ENCODE assay signal across 9 cellular contexts in genomic region chr5:140632366-140633080, GRCh38. TPM values are rescaled to one million over a fixed set of nuclear protein-coding genes. Genes with fewer than 3 reads are reported as not detected.
DNase-seq lines count a peak whose midpoint lies in the region; ATAC-seq and TF ChIP-seq lines count a peak whose summit lies in the region.
"Had no signal": no experiment of that assay in that cellular context is flagged by ENCODE, and none has a peak within 500 bp of the region (broad histone marks: within the 10 kb centered on the region; RNA-seq: fewer than 3 reads in every experiment).

No MANE protein-coding gene starts in this region.

- H3K4me3 ChIP-seq in lower leg skin (ENCODE audit: low read depth, poor library complexity, severe bottlenecking), result peak overlapping the region; percentile 23

- H3K36me3 Mint-ChIP-seq in stimulated activated memory B cell treated with anti-CD40 and anti-IgM and Interleukin-4, amounts not matched to agents 10 μg/mL and 1 μg/mL and 100 μg/mL, for 72 hours, result peaks cover 5% of the 10 kb centered on the region

- peak overlapping the region; percentile 77 for H3K4me3 Mint-ChIP-seq in stimulated activated memory B cell treated with anti-CD40 and anti-IgM and Interleukin-4, amounts not matched to agents 10 μg/mL and 1 μg/mL and 100 μg/mL, for 72 hours

- no peak for TF ChIP-seq CTCF in lower leg skin (IDR thresholded peaks at IDR 0.05)

- H3K27ac Mint-ChIP-seq in stimulated activated memory B cell treated with anti-CD40 and anti-IgM and Interleukin-4, amounts not matched to agents 10 μg/mL and 1 μg/mL and 100 μg/mL, for 72 hours, result peak overlapping the region; percentile 21

- peak; percentile 44 for ATAC-seq in HG03280 (IDR thresholded peaks at IDR 0.05; ENCODE audit: unreplicated experiment)
- peak; percentile 83 for ATAC-seq in stimulated activated memory B cell treated with anti-CD40 and anti-IgM and Interleukin-4, amounts not matched to agents 10 μg/mL and 1 μg/mL and 100 μg/mL, for 72 hours

- TF ChIP-seq POLR2A in lower leg skin (IDR thresholded peaks at IDR 0.05), result no peak

- intact Hi-C loops in lower leg skin (cut with DNase I; ENCODE audit: low total_unique reads), result loop anchor here (10.0 kb wide), 2 partner anchors 68 to 268 kb away; partner anchors contain the start of genes APBB3, SLC35A4 and SLC4A9

- H3K27me3 Mint-ChIP-seq in stimulated activated memory B cell treated with anti-CD40 and anti-IgM and Interleukin-4, amounts not matched to agents 10 μg/mL and 1 μg/mL and 100 μg/mL, for 72 hours, result peaks cover 9% of the 10 kb centered on the region

- peaks cover 19% of the 10 kb centered on the region for H3K4me1 Mint-ChIP-seq in stimulated activated memory B cell treated with anti-CD40 and anti-IgM and Interleukin-4, amounts not matched to agents 10 μg/mL and 1 μg/mL and 100 μg/mL, for 72 hours

- 0 to 3% methylated on average over 27 to 48 of the region's 56 CpGs for WGBS in lower leg skin, 2 donors

- no peaks in the 10 kb centered on the region for H3K9me3 Mint-ChIP-seq in stimulated activated memory B cell treated with anti-CD40 and anti-IgM and Interleukin-4, amounts not matched to agents 10 μg/mL and 1 μg/mL and 100 μg/mL, for 72 hours

- DNase-seq in NCI-H82 (lab: John Stamatoyannopoulos, UW), result peak; percentile 53
- no peak for DNase-seq in NCI-H82 treated with DMSO at 0.1 percent for 48 hours (lab: John Stamatoyannopoulos, UW; ENCODE audit: unreplicated experiment)
- DNase-seq in activated CD4-positive, CD25-positive, alpha-beta regulatory T cell treated with anti-CD3 and anti-CD28 coated beads, Interleukin-2, amount 50 U/mL, for 72 hours, result peak; percentile 47
- peak; percentile 76 for DNase-seq in cerebellum (ENCODE audit: low spot score)
- DNase-seq in lower leg skin (ENCODE audit: low spot score in 2 of 2), result peak in 1 of 2 donors; percentile 89
- DNase-seq in effector CD8-positive, alpha-beta T cell (lab: John Stamatoyannopoulos, UW), result no peak
- DNase-seq: DND-41 had no signal

RNA-seq across cellular contexts. Expression of gene CD14, which starts 0.5 kb away (rescaled TPM):
- total RNA-seq in cerebellum (17.6 TPM), lower leg skin (10 to 100 TPM; 14.9 to 22.1 (median 19.1) TPM)

RNA-seq across cellular contexts. Expression of gene TMCO6, which starts 6.7 kb away (rescaled TPM):
- total RNA-seq in cerebellum, result 12.3 TPM
- 10 to 100 TPM; 60.3 to 99.8 (median 67.3) TPM for total RNA-seq in lower leg skin

RNA-seq across cellular contexts. Expression of gene NDUFA2, which starts 14.9 kb away (rescaled TPM):
- total RNA-seq in cerebellum (29.2 TPM), lower leg skin (10 to 100 TPM; 39.4 to 57.6 (median 45.8) TPM)

RNA-seq across cellular contexts. Expression of gene IK, which starts 15.1 kb away (rescaled TPM):
- total RNA-seq in cerebellum (56.3 TPM), lower leg skin (100 to 1,000 TPM in 1 of 4 donors, 10 to 100 TPM in 3; 64.1 to 105 (median 94.8) TPM)

RNA-seq across cellular contexts. Expression of gene WDR55, which starts 32.2 kb away (rescaled TPM):
- total RNA-seq in cerebellum (12.5 TPM), lower leg skin (10 to 100 TPM; 19.7 to 26.1 (median 21.4) TPM)

Comparison
In these comparisons a context has a peak if more than half of its experiments do, and no peak if none do; other contexts are left out.
1. DNase-seq: peak in NCI-H82 (single experiment), activated CD4-positive, CD25-positive, alpha-beta regulatory T cell treated with anti-CD3 and anti-CD28 coated beads, Interleukin-2, amount 50 U/mL, for 72 hours (single experiment) and cerebellum (single experiment); none in NCI-H82 treated with DMSO at 0.1 percent for 48 hours (single experiment) and effector CD8-positive, alpha-beta T cell (single experiment).